In genomic region chr13:97615266-97615665, GRCh38 we compare ENCODE assay signal across 20 cellular contexts.
DNase-seq lines count a peak whose midpoint lies in the region; ATAC-seq, FAIRE-seq and TF ChIP-seq lines count a peak whose summit lies in the region.
"Had no signal": no experiment of that assay in that cellular context is flagged by ENCODE, and none has a peak within 500 bp of the region (broad histone marks: within the 10 kb centered on the region; RNA-seq: fewer than 3 reads in every experiment).

No MANE protein-coding gene starts in this region.

- no peak overlapping the region for H3K4me2 ChIP-seq in keratinocyte (ENCODE audit: control insufficient read depth, extremely low read depth, insufficient read depth, low read depth, low read length)
- H3K4me2 ChIP-seq: A549; BLaER1 treated with 17β-estradiol and CSF1 and Interleukin-3, amounts not matched to agents 10 nM and 100 nM had no signal

- H3K9me3 ChIP-seq in keratinocyte (ENCODE audit: control insufficient read depth, low read depth, low read length) = no peaks in the 10 kb centered on the region
- H3K9me3 ChIP-seq: A549; BLaER1 treated with 17β-estradiol and CSF1 and Interleukin-3, amounts not matched to agents 10 nM and 100 nM had no signal

- dilution Hi-C loops in keratinocyte (cut with MboI; ENCODE audit: extremely low pct_ligation_motif_present, low sequenced_read_pairs) = no loop called here

- FAIRE-seq in keratinocyte (lab: Jason Lieb, UNC) = peak; percentile 20
- FAIRE-seq: A549, D721Med, G401.6, GM12891, GM19239 had no signal

- ATAC-seq in foreskin keratinocyte (peak; percentile 94), HG03280 (IDR thresholded peaks at IDR 0.05; ENCODE audit: unreplicated experiment) (no peak)
- ATAC-seq: A549; CD8-positive, alpha-beta T cell had no signal

- H3K79me2 ChIP-seq in keratinocyte (ENCODE audit: control insufficient read depth, insufficient read depth, low read length) = no peaks in the 10 kb centered on the region

- H4K20me1 ChIP-seq in keratinocyte (ENCODE audit: control insufficient read depth, extremely low read depth, insufficient read depth, low read length) = no peaks in the 10 kb centered on the region
- H4K20me1 ChIP-seq: BLaER1 treated with 17β-estradiol and CSF1 and Interleukin-3, amounts not matched to agents 10 nM and 100 nM had no signal

- H3K27ac ChIP-seq in foreskin keratinocyte (no peak overlapping the region), keratinocyte (ENCODE audit: control insufficient read depth, insufficient read depth, low read length) (no peak overlapping the region)
- H3K27ac ChIP-seq: 22Rv1; A549; BLaER1 treated with 17β-estradiol and CSF1 and Interleukin-3, amounts not matched to agents 10 nM and 100 nM; C4-2B had no signal

- H3K9ac ChIP-seq in keratinocyte (ENCODE audit: control insufficient read depth, extremely low read depth, insufficient read depth, low read length) = no peak overlapping the region
- H3K9ac ChIP-seq: BLaER1 treated with 17β-estradiol and CSF1 and Interleukin-3, amounts not matched to agents 10 nM and 100 nM had no signal

- TF ChIP-seq CTCF in foreskin keratinocyte (conservative IDR thresholded peaks at IDR 0.05) = no peak
- no peak for TF ChIP-seq CTCF in keratinocyte (optimal IDR thresholded peaks at IDR 0.05 in 1 of 3, IDR thresholded peaks at IDR 0.05 in 1 of 3, conservative IDR thresholded peaks at IDR 0.05 in 1 of 3; ENCODE audit: extremely low read depth in 1 of 3, insufficient read depth in 2 of 3, low read length in 3 of 3)

- no peak overlapping the region for H3K4me3 ChIP-seq in keratinocyte (ENCODE audit: control insufficient read depth in 2 of 3, extremely low read depth in 1 of 3, insufficient read depth in 2 of 3, low read depth in 1 of 3, low read length in 3 of 3)
- H3K4me3 ChIP-seq: A549; BLaER1 treated with 17β-estradiol and CSF1 and Interleukin-3, amounts not matched to agents 10 nM and 100 nM had no signal

- H2AFZ ChIP-seq in keratinocyte (ENCODE audit: control insufficient read depth, low read length) = no peak overlapping the region

- H3K9me1 ChIP-seq in keratinocyte (ENCODE audit: control insufficient read depth, extremely low read depth, insufficient read depth, low read length) = no peaks in the 10 kb centered on the region

- H3K4me1 ChIP-seq in foreskin keratinocyte (no peaks in the 10 kb centered on the region), keratinocyte (ENCODE audit: control insufficient read depth, extremely low read depth, insufficient read depth, low read length) (no peaks in the 10 kb centered on the region)
- H3K4me1 ChIP-seq: A549; BLaER1 treated with 17β-estradiol and CSF1 and Interleukin-3, amounts not matched to agents 10 nM and 100 nM; Caco-2 had no signal

- H3K27me3 ChIP-seq in foreskin keratinocyte = no peaks in the 10 kb centered on the region
- no peaks in the 10 kb centered on the region for H3K27me3 ChIP-seq in keratinocyte (ENCODE audit: control insufficient read depth, extremely low read depth, insufficient read depth, low read length)
- H3K27me3 ChIP-seq: BLaER1 treated with 17β-estradiol and CSF1 and Interleukin-3, amounts not matched to agents 10 nM and 100 nM had no signal

- no peaks in the 10 kb centered on the region for H3K36me3 ChIP-seq in keratinocyte (ENCODE audit: control insufficient read depth in 2 of 2, extremely low read depth in 1 of 2, insufficient read depth in 2 of 2, low read length in 2 of 2)
- H3K36me3 ChIP-seq: BLaER1 treated with 17β-estradiol and CSF1 and Interleukin-3, amounts not matched to agents 10 nM and 100 nM had no signal

- DNase-seq in astrocyte of the hippocampus (ENCODE audit: low read depth, low spot score) (peak; percentile 10), foreskin keratinocyte (no peak), keratinocyte (ENCODE audit: low read depth, low spot score) (no peak)
- DNase-seq in activated effector memory CD4-positive, alpha-beta T cell treated with anti-CD3 and anti-CD28 coated beads, Interleukin-2, amount 50 U/mL, for 16 hours = no peak
- DNase-seq: AML-193; Caco-2; Calu3; CD4-positive, alpha-beta T cell; CD8-positive, alpha-beta T cell; DMS79 treated with DMSO at 0.1 percent for 48 hours; GF-D8 had no signal
